25 cellular contexts compared by ENCODE assay signal in the genomic region with DNA sequence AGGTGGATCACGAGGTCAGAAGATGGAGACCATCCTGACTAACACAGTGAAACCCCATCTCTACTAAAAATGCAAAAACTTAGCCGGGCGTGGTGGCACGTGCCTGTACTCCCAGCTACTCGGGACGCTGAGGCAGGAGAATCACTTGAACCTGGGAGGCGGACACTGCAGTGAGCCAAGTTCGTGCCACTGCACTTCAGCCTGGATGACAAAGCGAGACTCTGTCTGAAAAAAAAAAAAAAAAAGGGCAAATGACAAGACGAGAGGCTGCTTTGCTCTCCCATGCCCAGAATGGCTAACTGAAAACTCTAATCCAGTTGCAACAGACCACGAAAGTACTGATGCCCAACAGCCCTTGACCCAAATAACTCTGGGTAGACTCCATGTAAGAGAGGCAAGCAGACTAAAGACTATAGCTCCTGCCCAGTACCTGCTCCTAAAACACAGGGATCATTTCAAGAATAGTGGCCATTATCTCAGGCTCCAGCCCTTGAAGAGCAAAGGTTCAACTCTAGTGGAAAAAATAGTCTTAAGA. TPM values are rescaled to one million over a fixed set of nuclear protein-coding genes. Genes with fewer than 3 reads are reported as not detected.
A peak's percentile ranks its signal among the peaks of the same experiment; 100 is the strongest.
DNase-seq lines count a peak whose midpoint lies in the region; ATAC-seq, FAIRE-seq and TF ChIP-seq lines count a peak whose summit lies in the region.
"Had no signal": no experiment of that assay in that cellular context is flagged by ENCODE, and none has a peak within 500 bp of the region (broad histone marks: within the 10 kb centered on the region; RNA-seq: fewer than 3 reads in every experiment).

No MANE protein-coding gene starts in this region.

- no peak for TF ChIP-seq CTCF in body of pancreas (IDR thresholded peaks at IDR 0.05)

- H3K4me3 ChIP-seq in body of pancreas: no peak overlapping the region
- H3K4me3 ChIP-seq: K562 had no signal

- no peak overlapping the region for H3K4me3 Mint-ChIP-seq in immature natural killer cell
- H3K4me3 Mint-ChIP-seq: CD4-positive, CD25-positive, alpha-beta regulatory T cell; HFFc6 had no signal

- no peaks in the 10 kb centered on the region for H3K36me3 Mint-ChIP-seq in immature natural killer cell
- H3K36me3 Mint-ChIP-seq: CD4-positive, CD25-positive, alpha-beta regulatory T cell had no signal

- H3K4me1 Mint-ChIP-seq in immature natural killer cell: no peaks in the 10 kb centered on the region

- no peaks in the 10 kb centered on the region for H3K4me1 ChIP-seq in body of pancreas
- H3K4me1 ChIP-seq: BE2C, Caco-2 had no signal

- peak; percentile 14 for FAIRE-seq in RCC 7860 (lab: Jason Lieb, UNC)
- FAIRE-seq: A204.1, HTR-8/SVneo, K562 had no signal

- ATAC-seq in HG03521 (IDR thresholded peaks at IDR 0.05; ENCODE audit: unreplicated experiment) (no peak), HG02798 (IDR thresholded peaks at IDR 0.05; ENCODE audit: poor library complexity, unreplicated experiment) (no peak), body of pancreas (no peak)
- ATAC-seq: HCT116, K562 had no signal

- DNase-seq in Caki2 (ENCODE audit: low read depth) (peak; percentile 59), RCC 7860 (ENCODE audit: low spot score) (no peak), left kidney (ENCODE audit: low read depth, low spot score) (peak; percentile 31), renal cortical epithelial cell (ENCODE audit: low read depth) (peak; percentile 44), immature natural killer cell (no peak), body of pancreas (no peak)
- DNase-seq: ACHN; BE2C; C1 segment of cervical spinal cord; Caco-2; CD4-positive, CD25-positive, alpha-beta regulatory T cell; DMS153; DMS79; GDM1; GOT3; H7; HFFc6; IMR-90 had no signal

- no peaks in the 10 kb centered on the region for H3K9me3 ChIP-seq in body of pancreas
- H3K9me3 ChIP-seq: BE2C, Caco-2 had no signal

- no peak overlapping the region for H3K27ac Mint-ChIP-seq in immature natural killer cell
- H3K27ac Mint-ChIP-seq: CD4-positive, CD25-positive, alpha-beta regulatory T cell; HFFc6 had no signal

- H3K27me3 ChIP-seq in body of pancreas: no peaks in the 10 kb centered on the region
- H3K27me3 ChIP-seq: BE2C had no signal

- peaks cover 0 to under 1% (median 0%) of the 10 kb centered on the region in 3 donors for H3K27me3 Mint-ChIP-seq in immature natural killer cell (ENCODE audit: low read depth in 3 of 3)
- H3K27me3 Mint-ChIP-seq: CD4-positive, CD25-positive, alpha-beta regulatory T cell had no signal

- intact Hi-C loops in body of pancreas (cut with DNase I): no loop called here

- H3K27ac ChIP-seq in body of pancreas: no peak overlapping the region

- no peak for TF ChIP-seq POLR2A in body of pancreas (IDR thresholded peaks at IDR 0.05)

- WGBS in body of pancreas, 2 donors: 89 to 91% methylated on average over 4 to 11 of the region's 11 CpGs

- H3K36me3 ChIP-seq in body of pancreas (replicated peaks in 1 of 2; ENCODE audit: insufficient read depth in 1 of 2, low read depth in 2 of 2): no peaks in the 10 kb centered on the region
- H3K36me3 ChIP-seq: BE2C had no signal

- no peaks in the 10 kb centered on the region for H3K9me3 Mint-ChIP-seq in immature natural killer cell
- H3K9me3 Mint-ChIP-seq: CD4-positive, CD25-positive, alpha-beta regulatory T cell; HFFc6 had no signal

- in situ Hi-C loops in Caki2 (cut with HindIII; ENCODE audit: low pct_unique_long_range_greater_than_20kb, low sequenced_read_pairs): no loop called here

RNA-seq across cellular contexts. Expression of a gene that starts 29.2 kb away (rescaled TPM):
- total RNA-seq in Caki2 (2014; rRNA removed; shearing (Covaris generic); ENCODE audit: low replicate concordance): 4.0 and 27.8 TPM in 2 replicates
- total RNA-seq in renal cortical epithelial cell (9.7 TPM in 1 of 2 replicates, not detected in the other), body of pancreas (not detected)
- not detected for polyA plus RNA-seq in immature natural killer cell
- total RNA-seq: Caco-2; CD4-positive, CD25-positive, alpha-beta regulatory T cell; Daoy; H7; IMR-90 had no signal
- polyA plus RNA-seq: IMR-90, K562 had no signal

Comparison
In these comparisons a context has a peak if more than half of its experiments do, and no peak if none do; other contexts are left out.
1. DNase-seq: peak in Caki2 (single experiment), left kidney (single experiment) and renal cortical epithelial cell (single experiment); none in RCC 7860 (single experiment), immature natural killer cell (0 of 3) and body of pancreas (0 of 4).